Comparison of ENCODE assay signal across 8 cellular contexts in genomic region chr7:134432296-134433152, GRCh38. TPM values are rescaled to one million over a fixed set of nuclear protein-coding genes. Genes with fewer than 3 reads are reported as not detected.
A peak's percentile ranks its signal among the peaks of the same experiment; 100 is the strongest.
DNase-seq lines count a peak whose midpoint lies in the region; ATAC-seq, FAIRE-seq and TF ChIP-seq lines count a peak whose summit lies in the region.

No MANE protein-coding gene starts in this region.

- peak; percentile 47 for DNase-seq in D721Med (ENCODE audit: insufficient read length, low spot score)
- peak; percentile 78 for DNase-seq in activated T-cell treated with anti-CD3 and anti-CD28 coated beads, Interleukin-2, amount 50 U/mL, for 24 hours
- peak; percentile 81 for DNase-seq in stimulated activated CD8-positive, alpha-beta memory T cell treated with anti-CD3 and anti-CD28 coated beads, Interleukin-4, amount 100 ng/mL, for 48 hours

- H3F3A ChIP-seq in OCI-LY1 (ENCODE audit: insufficient read depth, low read length): no peaks in the 10 kb centered on the region

- no peaks in the 10 kb centered on the region for H3K9me2 ChIP-seq in OCI-LY1 (ENCODE audit: low read depth, low read length)

- peak overlapping the region; percentile 36; the same call in 1 of the 2 replicates for H2AFZ ChIP-seq in OCI-LY1 (ENCODE audit: low read length)

- H3K4me1 ChIP-seq in HUES6 (ENCODE audit: control insufficient read depth, insufficient read depth, low read length) (peaks cover 4% of the 10 kb centered on the region; the same call in 1 of the 2 replicates), OCI-LY1 (ENCODE audit: insufficient read depth, low read length, severe bottlenecking) (peaks cover 29% of the 10 kb centered on the region), muscle layer of colon (ENCODE audit: insufficient read depth, low read length) (peaks cover 5% of the 10 kb centered on the region)

- H3K27me3 Mint-ChIP-seq in activated T-cell treated with anti-CD3 and anti-CD28 coated beads, Interleukin-2, amount 50 U/mL, for 24 hours: no peaks in the 10 kb centered on the region

- H3K27ac ChIP-seq in HUES6 (ENCODE audit: low read depth, low read length): no peak overlapping the region
- no peak overlapping the region for H3K27ac ChIP-seq in OCI-LY1 (ENCODE audit: low read depth, low read length, poor library complexity, severe bottlenecking)
- H3K27ac ChIP-seq in muscle layer of colon (ENCODE audit: low read depth, low read length): peak overlapping the region; percentile 70

- H3K9ac ChIP-seq in HUES6 (ENCODE audit: low read length): no peak overlapping the region
- H3K9ac ChIP-seq in OCI-LY1 (ENCODE audit: low read length): peak overlapping the region; percentile 46; the same call in 1 of the 2 replicates
- peak overlapping the region; percentile 0 for H3K9ac ChIP-seq in muscle layer of colon (ENCODE audit: low read length)

- FAIRE-seq in D721Med (lab: Jason Lieb, UNC): peak; percentile 77

- H3K27me3 ChIP-seq in HUES6 (ENCODE audit: control insufficient read depth, insufficient read depth, low read length) (no peaks in the 10 kb centered on the region; the same call in 1 of the 2 replicates), OCI-LY1 (ENCODE audit: insufficient read depth, low read length) (no peaks in the 10 kb centered on the region), muscle layer of colon (ENCODE audit: control insufficient read depth in 1 of 2, insufficient read depth in 2 of 2, low read length in 2 of 2) (no peaks in the 10 kb centered on the region)

- no peaks in the 10 kb centered on the region for H3K9me3 ChIP-seq in HUES6 (ENCODE audit: control insufficient read depth, insufficient read depth, low read depth, low read length)
- no peaks in the 10 kb centered on the region for H3K9me3 ChIP-seq in OCI-LY1 (ENCODE audit: low read length)
- no peaks in the 10 kb centered on the region for H3K9me3 ChIP-seq in muscle layer of colon (ENCODE audit: low read length)

- H3K4me3 Mint-ChIP-seq in activated T-cell treated with anti-CD3 and anti-CD28 coated beads, Interleukin-2, amount 50 U/mL, for 24 hours: peak overlapping the region; percentile 74

- H3K36me3 Mint-ChIP-seq in activated T-cell treated with anti-CD3 and anti-CD28 coated beads, Interleukin-2, amount 50 U/mL, for 24 hours (ENCODE audit: low read depth): no peaks in the 10 kb centered on the region

- no peaks in the 10 kb centered on the region for H4K20me1 ChIP-seq in OCI-LY1 (ENCODE audit: insufficient read depth, low read length)

- ATAC-seq in GM21515 (IDR thresholded peaks at IDR 0.05; ENCODE audit: unreplicated experiment) (peak; percentile 96), esophagus mucosa (peak; percentile 92)

- H3K4me3 ChIP-seq in HUES6 (ENCODE audit: low read depth, low read length) (peak overlapping the region; percentile 61), OCI-LY1 (ENCODE audit: low read depth, low read length, poor library complexity, severe bottlenecking) (peak overlapping the region; percentile 57), muscle layer of colon (ENCODE audit: low read depth in 1 of 2, low read length in 2 of 2) (peak overlapping the region; percentile 47 to 58)

- H3K4me2 ChIP-seq in OCI-LY1 (ENCODE audit: low read length): peak overlapping the region; percentile 91

- H3K79me2 ChIP-seq in OCI-LY1 (ENCODE audit: insufficient read depth, low read length): no peaks in the 10 kb centered on the region

- H3K27ac Mint-ChIP-seq in activated T-cell treated with anti-CD3 and anti-CD28 coated beads, Interleukin-2, amount 50 U/mL, for 24 hours: peak overlapping the region; percentile 90

- H3K4me1 Mint-ChIP-seq in activated T-cell treated with anti-CD3 and anti-CD28 coated beads, Interleukin-2, amount 50 U/mL, for 24 hours (ENCODE audit: low read depth): peaks cover 16% of the 10 kb centered on the region

- TF ChIP-seq CTCF in D721Med (IDR thresholded peaks at IDR 0.05; ENCODE audit: insufficient read depth, missing control alignments) (peak; percentile 80), OCI-LY1 (IDR thresholded peaks at IDR 0.05; ENCODE audit: low read length) (peak; percentile 98)

- H3K9me3 Mint-ChIP-seq in activated T-cell treated with anti-CD3 and anti-CD28 coated beads, Interleukin-2, amount 50 U/mL, for 24 hours: no peaks in the 10 kb centered on the region

- H3K36me3 ChIP-seq in HUES6 (ENCODE audit: control insufficient read depth, insufficient read depth, low read length) (no peaks in the 10 kb centered on the region), OCI-LY1 (ENCODE audit: insufficient read depth, low read length) (no peaks in the 10 kb centered on the region), muscle layer of colon (ENCODE audit: insufficient read depth, low read length) (no peaks in the 10 kb centered on the region)

RNA-seq across cellular contexts. Expression of gene AKR1B1, which starts 26.4 kb away (rescaled TPM):
- 28.5 TPM for total RNA-seq in esophagus mucosa
